Comparison of ENCODE assay signal across 8 cellular contexts in the genomic region with DNA sequence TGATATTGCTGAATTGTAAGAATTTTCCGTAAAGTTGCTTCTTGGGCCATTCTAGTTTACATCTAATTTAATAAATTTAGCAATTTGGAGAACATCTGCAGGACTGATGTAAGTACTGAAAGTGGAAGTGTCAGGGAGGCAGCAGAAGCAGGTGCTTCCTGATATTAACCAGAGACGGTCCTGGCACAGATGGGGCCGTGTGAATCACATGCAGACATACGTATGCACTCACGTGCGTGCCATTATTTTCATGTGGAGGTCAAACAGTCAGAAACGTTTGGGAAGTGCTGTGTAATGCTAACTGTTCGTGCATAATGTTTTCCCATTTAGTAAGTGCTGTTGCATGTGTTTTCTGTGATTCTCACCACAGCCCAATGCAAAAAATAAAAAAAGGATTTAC.
DNase-seq lines count a peak whose midpoint lies in the region; ATAC-seq and TF ChIP-seq lines count a peak whose summit lies in the region.

No MANE protein-coding gene starts in this region.

- peaks cover 0 to 23% of the 10 kb centered on the region in 2 donors for H3K36me3 Mint-ChIP-seq in activated naive CD4-positive, alpha-beta T cell treated with anti-CD3 and anti-CD28 coated beads, Interleukin-2, amount 50 U/mL, for 72 hours
- no peaks in the 10 kb centered on the region for H3K36me3 Mint-ChIP-seq in mesothelial cell of epicardium

- TF ChIP-seq CTCF in mesothelial cell of epicardium (IDR thresholded peaks at IDR 0.05; ENCODE audit: unreplicated experiment) = no peak

- H3K27me3 Mint-ChIP-seq in mesothelial cell of epicardium (ENCODE audit: low read depth) = no peaks in the 10 kb centered on the region
- H3K27me3 Mint-ChIP-seq in stimulated activated naive CD8-positive, alpha-beta T cell treated with anti-CD3 and anti-CD28 coated beads, Interleukin-15, amount 100 ng/mL, for 72 hours = no peaks in the 10 kb centered on the region

- peak; percentile 62 to 65 for DNase-seq in activated naive CD4-positive, alpha-beta T cell treated with anti-CD3 and anti-CD28 coated beads, Interleukin-2, amount 50 U/mL, for 72 hours (ENCODE audit: low spot score in 2 of 2)
- no peak for DNase-seq in mesothelial cell of epicardium (ENCODE audit: low spot score in 2 of 2, unreplicated experiment in 2 of 2)
- peak; percentile 28 to 66 for DNase-seq in stimulated activated naive CD8-positive, alpha-beta T cell treated with anti-CD3 and anti-CD28 coated beads, Interleukin-15, amount 100 ng/mL, for 72 hours
- DNase-seq in middle frontal gyrus (ENCODE audit: extremely low spot score, low spot score) = no peak
- no peak for DNase-seq in NCI-H446 treated with DMSO at 0.1 percent for 48 hours (lab: John Stamatoyannopoulos, UW)

- no peaks in the 10 kb centered on the region for H3K9me3 Mint-ChIP-seq in activated naive CD4-positive, alpha-beta T cell treated with anti-CD3 and anti-CD28 coated beads, Interleukin-2, amount 50 U/mL, for 72 hours
- H3K9me3 Mint-ChIP-seq in mesothelial cell of epicardium = no peaks in the 10 kb centered on the region
- no peaks in the 10 kb centered on the region for H3K9me3 Mint-ChIP-seq in stimulated activated naive CD8-positive, alpha-beta T cell treated with anti-CD3 and anti-CD28 coated beads, Interleukin-15, amount 100 ng/mL, for 72 hours

- no peak overlapping the region for H3K4me3 Mint-ChIP-seq in mesothelial cell of epicardium
- peak overlapping the region; percentile 62 to 68 for H3K4me3 Mint-ChIP-seq in stimulated activated naive CD8-positive, alpha-beta T cell treated with anti-CD3 and anti-CD28 coated beads, Interleukin-15, amount 100 ng/mL, for 72 hours

- H3K27ac Mint-ChIP-seq in activated naive CD4-positive, alpha-beta T cell treated with anti-CD3 and anti-CD28 coated beads, Interleukin-2, amount 50 U/mL, for 72 hours = peak overlapping the region; percentile 88 to 94
- peak overlapping the region; percentile 91 for H3K27ac Mint-ChIP-seq in mesothelial cell of epicardium
- H3K27ac Mint-ChIP-seq in stimulated activated naive CD8-positive, alpha-beta T cell treated with anti-CD3 and anti-CD28 coated beads, Interleukin-15, amount 100 ng/mL, for 72 hours = peak overlapping the region; percentile 79 to 89

- H3K4me1 Mint-ChIP-seq in mesothelial cell of epicardium = peaks cover 31% of the 10 kb centered on the region
- peaks cover 90% of the 10 kb centered on the region for H3K4me1 Mint-ChIP-seq in stimulated activated naive CD8-positive, alpha-beta T cell treated with anti-CD3 and anti-CD28 coated beads, Interleukin-15, amount 100 ng/mL, for 72 hours

- ATAC-seq in GM19023 (IDR thresholded peaks at IDR 0.05; ENCODE audit: unreplicated experiment) (peak; percentile 81), HG03095 (IDR thresholded peaks at IDR 0.05; ENCODE audit: unreplicated experiment) (peak; percentile 76), SK-N-SH treated with all-trans-retinoic acid at 6 μM for 48 hours (peak; percentile 69)
- ATAC-seq in activated naive CD4-positive, alpha-beta T cell treated with anti-CD3 and anti-CD28 coated beads, Interleukin-2, amount 50 U/mL, for 72 hours = peak; percentile 48 to 64
- ATAC-seq in stimulated activated naive CD8-positive, alpha-beta T cell treated with anti-CD3 and anti-CD28 coated beads, Interleukin-15, amount 100 ng/mL, for 72 hours = peak; percentile 73

TF ChIP-seq in SK-N-SH treated with all-trans-retinoic acid at 6 μM for 48 hours, 23 proteins besides CTCF, POLR2A, EP300 and RAD21 (continues in another document):
- TF ChIP-seq, protein P1, sequence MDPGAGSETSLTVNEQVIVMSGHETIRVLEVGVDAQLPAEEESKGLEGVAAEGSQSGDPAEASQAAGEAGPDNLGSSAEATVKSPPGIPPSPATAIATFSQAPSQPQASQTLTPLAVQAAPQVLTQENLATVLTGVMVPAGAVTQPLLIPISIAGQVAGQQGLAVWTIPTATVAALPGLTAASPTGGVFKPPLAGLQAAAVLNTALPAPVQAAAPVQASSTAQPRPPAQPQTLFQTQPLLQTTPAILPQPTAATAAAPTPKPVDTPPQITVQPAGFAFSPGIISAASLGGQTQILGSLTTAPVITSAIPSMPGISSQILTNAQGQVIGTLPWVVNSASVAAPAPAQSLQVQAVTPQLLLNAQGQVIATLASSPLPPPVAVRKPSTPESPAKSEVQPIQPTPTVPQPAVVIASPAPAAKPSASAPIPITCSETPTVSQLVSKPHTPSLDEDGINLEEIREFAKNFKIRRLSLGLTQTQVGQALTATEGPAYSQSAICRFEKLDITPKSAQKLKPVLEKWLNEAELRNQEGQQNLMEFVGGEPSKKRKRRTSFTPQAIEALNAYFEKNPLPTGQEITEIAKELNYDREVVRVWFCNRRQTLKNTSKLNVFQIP (CRISPR knock-in tag; IDR thresholded peaks at IDR 0.05; ENCODE audit: borderline replicate concordance, low read depth) = no peak
- TF ChIP-seq CSDC2 (CRISPR knock-in tag; IDR thresholded peaks at IDR 0.05) (no peak), ZFP30 (CRISPR knock-in tag; IDR thresholded peaks at IDR 0.05) (no peak), RARB (CRISPR knock-in tag; IDR thresholded peaks at IDR 0.05) (peak; percentile 48; the same call in 1 of the 2 replicates), ZNF565 (CRISPR knock-in tag; conservative IDR thresholded peaks at IDR 0.05; ENCODE audit: low read depth) (0 out of 2 replicates have a peak, but pooled peaks have one; percentile 28), PPARA (CRISPR knock-in tag; IDR thresholded peaks at IDR 0.05; ENCODE audit: borderline replicate concordance) (no peak), BACH2 (CRISPR knock-in tag; IDR thresholded peaks at IDR 0.05; ENCODE audit: borderline replicate concordance) (no peak), ZC3H10 (CRISPR knock-in tag; IDR thresholded peaks at IDR 0.05) (no peak), ARNTL (CRISPR knock-in tag; IDR thresholded peaks at IDR 0.05; ENCODE audit: borderline replicate concordance, low read depth) (peak; percentile 95), ZNF70 (CRISPR knock-in tag; IDR thresholded peaks at IDR 0.05) (no peak), ISL1 (CRISPR knock-in tag; IDR thresholded peaks at IDR 0.05) (peak; percentile 76), ZFP3 (CRISPR knock-in tag; IDR thresholded peaks at IDR 0.05) (peak; percentile 75; the same call in 1 of the 2 replicates), ESRRG (CRISPR knock-in tag; IDR thresholded peaks at IDR 0.05) (0 out of 2 replicates have a peak, but pooled peaks have one; percentile 67), TOX (CRISPR knock-in tag; IDR thresholded peaks at IDR 0.05; ENCODE audit: borderline replicate concordance) (no peak)
- TF ChIP-seq, protein P2, sequence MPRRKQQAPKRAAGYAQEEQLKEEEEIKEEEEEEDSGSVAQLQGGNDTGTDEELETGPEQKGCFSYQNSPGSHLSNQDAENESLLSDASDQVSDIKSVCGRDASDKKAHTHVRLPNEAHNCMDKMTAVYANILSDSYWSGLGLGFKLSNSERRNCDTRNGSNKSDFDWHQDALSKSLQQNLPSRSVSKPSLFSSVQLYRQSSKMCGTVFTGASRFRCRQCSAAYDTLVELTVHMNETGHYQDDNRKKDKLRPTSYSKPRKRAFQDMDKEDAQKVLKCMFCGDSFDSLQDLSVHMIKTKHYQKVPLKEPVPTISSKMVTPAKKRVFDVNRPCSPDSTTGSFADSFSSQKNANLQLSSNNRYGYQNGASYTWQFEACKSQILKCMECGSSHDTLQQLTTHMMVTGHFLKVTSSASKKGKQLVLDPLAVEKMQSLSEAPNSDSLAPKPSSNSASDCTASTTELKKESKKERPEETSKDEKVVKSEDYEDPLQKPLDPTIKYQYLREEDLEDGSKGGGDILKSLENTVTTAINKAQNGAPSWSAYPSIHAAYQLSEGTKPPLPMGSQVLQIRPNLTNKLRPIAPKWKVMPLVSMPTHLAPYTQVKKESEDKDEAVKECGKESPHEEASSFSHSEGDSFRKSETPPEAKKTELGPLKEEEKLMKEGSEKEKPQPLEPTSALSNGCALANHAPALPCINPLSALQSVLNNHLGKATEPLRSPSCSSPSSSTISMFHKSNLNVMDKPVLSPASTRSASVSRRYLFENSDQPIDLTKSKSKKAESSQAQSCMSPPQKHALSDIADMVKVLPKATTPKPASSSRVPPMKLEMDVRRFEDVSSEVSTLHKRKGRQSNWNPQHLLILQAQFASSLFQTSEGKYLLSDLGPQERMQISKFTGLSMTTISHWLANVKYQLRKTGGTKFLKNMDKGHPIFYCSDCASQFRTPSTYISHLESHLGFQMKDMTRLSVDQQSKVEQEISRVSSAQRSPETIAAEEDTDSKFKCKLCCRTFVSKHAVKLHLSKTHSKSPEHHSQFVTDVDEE (CRISPR knock-in tag; IDR thresholded peaks at IDR 0.05) = peak; percentile 91
- TF ChIP-seq, protein P3, sequence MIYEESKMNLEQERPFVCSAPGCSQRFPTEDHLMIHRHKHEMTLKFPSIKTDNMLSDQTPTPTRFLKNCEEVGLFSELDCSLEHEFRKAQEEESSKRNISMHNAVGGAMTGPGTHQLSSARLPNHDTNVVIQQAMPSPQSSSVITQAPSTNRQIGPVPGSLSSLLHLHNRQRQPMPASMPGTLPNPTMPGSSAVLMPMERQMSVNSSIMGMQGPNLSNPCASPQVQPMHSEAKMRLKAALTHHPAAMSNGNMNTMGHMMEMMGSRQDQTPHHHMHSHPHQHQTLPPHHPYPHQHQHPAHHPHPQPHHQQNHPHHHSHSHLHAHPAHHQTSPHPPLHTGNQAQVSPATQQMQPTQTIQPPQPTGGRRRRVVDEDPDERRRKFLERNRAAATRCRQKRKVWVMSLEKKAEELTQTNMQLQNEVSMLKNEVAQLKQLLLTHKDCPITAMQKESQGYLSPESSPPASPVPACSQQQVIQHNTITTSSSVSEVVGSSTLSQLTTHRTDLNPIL (CRISPR knock-in tag; IDR thresholded peaks at IDR 0.05; ENCODE audit: low read depth) = peak; percentile 85
- TF ChIP-seq, protein P4, sequence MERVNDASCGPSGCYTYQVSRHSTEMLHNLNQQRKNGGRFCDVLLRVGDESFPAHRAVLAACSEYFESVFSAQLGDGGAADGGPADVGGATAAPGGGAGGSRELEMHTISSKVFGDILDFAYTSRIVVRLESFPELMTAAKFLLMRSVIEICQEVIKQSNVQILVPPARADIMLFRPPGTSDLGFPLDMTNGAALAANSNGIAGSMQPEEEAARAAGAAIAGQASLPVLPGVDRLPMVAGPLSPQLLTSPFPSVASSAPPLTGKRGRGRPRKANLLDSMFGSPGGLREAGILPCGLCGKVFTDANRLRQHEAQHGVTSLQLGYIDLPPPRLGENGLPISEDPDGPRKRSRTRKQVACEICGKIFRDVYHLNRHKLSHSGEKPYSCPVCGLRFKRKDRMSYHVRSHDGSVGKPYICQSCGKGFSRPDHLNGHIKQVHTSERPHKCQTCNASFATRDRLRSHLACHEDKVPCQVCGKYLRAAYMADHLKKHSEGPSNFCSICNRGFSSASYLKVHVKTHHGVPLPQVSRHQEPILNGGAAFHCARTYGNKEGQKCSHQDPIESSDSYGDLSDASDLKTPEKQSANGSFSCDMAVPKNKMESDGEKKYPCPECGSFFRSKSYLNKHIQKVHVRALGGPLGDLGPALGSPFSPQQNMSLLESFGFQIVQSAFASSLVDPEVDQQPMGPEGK (CRISPR knock-in tag; IDR thresholded peaks at IDR 0.05; ENCODE audit: borderline replicate concordance) = 0 out of 2 replicates have a peak, but pooled peaks have one; percentile 63

Comparison
In these comparisons a context has a peak if more than half of its experiments do, and no peak if none do; other contexts are left out.
1. DNase-seq: peak in activated naive CD4-positive, alpha-beta T cell treated with anti-CD3 and anti-CD28 coated beads, Interleukin-2, amount 50 U/mL, for 72 hours (2 of 2) and stimulated activated naive CD8-positive, alpha-beta T cell treated with anti-CD3 and anti-CD28 coated beads, Interleukin-15, amount 100 ng/mL, for 72 hours (2 of 2); none in mesothelial cell of epicardium (0 of 2), middle frontal gyrus (single experiment) and NCI-H446 treated with DMSO at 0.1 percent for 48 hours (single experiment).
2. Peak in every context shown above with its lines, with median percentiles within 50 percentile points of each other: ATAC-seq and H3K27ac Mint-ChIP-seq.